In the genomic region with DNA sequence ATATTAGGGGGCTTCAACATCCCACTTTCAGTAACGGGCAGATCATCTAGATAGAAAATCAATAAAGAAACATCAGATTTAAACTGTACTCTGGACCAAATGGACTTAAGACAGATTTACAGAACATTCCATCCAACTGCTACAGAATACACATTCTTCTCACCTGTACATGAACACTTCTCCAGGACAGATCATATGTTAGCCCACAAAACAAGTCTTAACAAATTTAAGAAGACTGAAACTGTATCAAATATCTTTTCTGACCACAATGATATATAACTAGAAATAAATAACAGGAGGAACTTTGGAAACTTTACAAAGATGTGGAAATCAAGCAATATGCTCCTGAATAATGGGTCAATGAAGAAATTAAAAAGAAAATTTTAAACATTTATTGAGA, we compare ENCODE assay signal across 13 cellular contexts.
DNase-seq lines count a peak whose midpoint lies in the region; ATAC-seq and TF ChIP-seq lines count a peak whose summit lies in the region.
"Had no signal": no experiment of that assay in that cellular context is flagged by ENCODE, and none has a peak within 500 bp of the region (broad histone marks: within the 10 kb centered on the region; RNA-seq: fewer than 3 reads in every experiment).

No MANE protein-coding gene starts in this region.

- H3K4me3 Mint-ChIP-seq in CD14-positive monocyte (no peak overlapping the region), endodermal cell (no peak overlapping the region)
- H3K4me3 Mint-ChIP-seq in dendritic cell treated with granulocyte-macrophage colony-stimulating factor and Interleukin-4, amounts not matched to agents 40 ng/mL and 50 ng/mL, for 4 days = no peak overlapping the region
- H3K4me3 Mint-ChIP-seq: CD4-positive, CD25-positive, alpha-beta regulatory T cell; HFFc6 had no signal

- H3K27ac Mint-ChIP-seq in CD14-positive monocyte = peak overlapping the region in 4 of 7 donors; percentile 48 to 77 (median 54)
- H3K27ac Mint-ChIP-seq in dendritic cell treated with granulocyte-macrophage colony-stimulating factor and Interleukin-4, amounts not matched to agents 40 ng/mL and 50 ng/mL, for 4 days = peak overlapping the region; percentile 66
- no peak overlapping the region for H3K27ac Mint-ChIP-seq in endodermal cell
- H3K27ac Mint-ChIP-seq: HFFc6 had no signal

- intact Hi-C loops in CD14-positive monocyte (cut with micrococcal nuclease) = no loop called here
- intact Hi-C loops in dendritic cell treated with granulocyte-macrophage colony-stimulating factor and Interleukin-4, amounts not matched to agents 40 ng/mL and 50 ng/mL, for 4 days (cut with micrococcal nuclease) = no loop called here
- intact Hi-C loops in heart right ventricle (cut with DNase I) = no loop called here

- H3K27me3 ChIP-seq in neutrophil = no peaks in the 10 kb centered on the region
- H3K27me3 ChIP-seq in endodermal cell (ENCODE audit: control insufficient read depth, insufficient read depth, low read length, poor library complexity, severe bottlenecking) = no peaks in the 10 kb centered on the region
- no peaks in the 10 kb centered on the region for H3K27me3 ChIP-seq in heart right ventricle
- H3K27me3 ChIP-seq: BLaER1 had no signal

- CTCF ChIA-PET in RWPE1 (lab: Yijun Ruan, JAX) = no interaction called here

- H3K36me3 Mint-ChIP-seq in CD14-positive monocyte (peaks cover 31 to 43% of the 10 kb centered on the region in 2 donors), endodermal cell (ENCODE audit: low read depth) (peaks cover 44% of the 10 kb centered on the region)
- H3K36me3 Mint-ChIP-seq in dendritic cell treated with granulocyte-macrophage colony-stimulating factor and Interleukin-4, amounts not matched to agents 40 ng/mL and 50 ng/mL, for 4 days (ENCODE audit: low read depth) = peaks cover 28% of the 10 kb centered on the region

- POLR2A ChIA-PET in RWPE1 (lab: Yijun Ruan, JAX; ENCODE audit: low non-redundant PET) = no interaction called here

- DNase-seq in CD14-positive monocyte (ENCODE audit: low spot score) = no peak
- DNase-seq in RWPE1 (ENCODE audit: low spot score) = peak; percentile 6
- no peak for DNase-seq in endodermal cell
- DNase-seq in heart right ventricle = no peak
- DNase-seq: 8988T; CD4-positive, CD25-positive, alpha-beta regulatory T cell; DMS53; HCEC 1CT; HFFc6 had no signal

- H3K4me3 ChIP-seq in neutrophil (ENCODE audit: low read depth in 1 of 2, low read length in 1 of 2) = peak overlapping the region in 1 of 2 experiments; percentile 33
- no peak overlapping the region for H3K4me3 ChIP-seq in endodermal cell (ENCODE audit: low read length)
- no peak overlapping the region for H3K4me3 ChIP-seq in heart right ventricle
- H3K4me3 ChIP-seq: BLaER1 had no signal

- TF ChIP-seq CTCF in CD14-positive monocyte (IDR thresholded peaks at IDR 0.05) (no peak), RWPE1 (conservative IDR thresholded peaks at IDR 0.05; ENCODE audit: low read depth) (no peak), neutrophil (IDR thresholded peaks at IDR 0.05) (no peak), endodermal cell (conservative IDR thresholded peaks at IDR 0.05) (no peak), heart right ventricle (IDR thresholded peaks at IDR 0.05) (no peak)

- 100% methylated on average over 1 of the region's 1 CpG; no CpG with 5 or more reads in 1 of the 2 experiments for WGBS in endodermal cell (ENCODE audit: insufficient coverage in 1 of 2, insufficient read length in 1 of 2), 2 experiments
- 97 to 98% methylated on average over 1 of the region's 1 CpG for WGBS in heart right ventricle, 2 donors

- H3K4me1 ChIP-seq in neutrophil (ENCODE audit: control insufficient read depth in 1 of 2, insufficient read depth in 1 of 2, low read depth in 1 of 2, low read length in 1 of 2) (peaks cover 40 to 45% of the 10 kb centered on the region in 2 experiments), endodermal cell (ENCODE audit: control insufficient read depth, insufficient read depth, low read length) (no peaks in the 10 kb centered on the region), heart right ventricle (peaks cover 0 to 21% (median 0%) of the 10 kb centered on the region in 9 donors)

- H3K4me1 Mint-ChIP-seq in CD14-positive monocyte (peaks cover 52% of the 10 kb centered on the region), endodermal cell (peaks cover 2% of the 10 kb centered on the region)
- H3K4me1 Mint-ChIP-seq in dendritic cell treated with granulocyte-macrophage colony-stimulating factor and Interleukin-4, amounts not matched to agents 40 ng/mL and 50 ng/mL, for 4 days (ENCODE audit: low read depth) = peaks cover 40% of the 10 kb centered on the region

- H3K27ac ChIP-seq in RWPE1 (no peak overlapping the region), neutrophil (peak overlapping the region; percentile 80), endodermal cell (ENCODE audit: low read depth, low read length) (no peak overlapping the region), heart right ventricle (peak overlapping the region in 1 of 10 donors; percentile 0)
- H3K27ac ChIP-seq: BLaER1 had no signal

- H3K36me3 ChIP-seq in neutrophil (no peaks in the 10 kb centered on the region), endodermal cell (ENCODE audit: control insufficient read depth, insufficient read depth, low read length) (peaks cover 35% of the 10 kb centered on the region), heart right ventricle (peaks cover 0 to 30% (median 0%) of the 10 kb centered on the region in 9 donors)

- H3K9me3 ChIP-seq in neutrophil (no peaks in the 10 kb centered on the region), endodermal cell (ENCODE audit: control insufficient read depth, low read length) (peaks cover 48% of the 10 kb centered on the region), heart right ventricle (peaks cover 0 to 20% (median 6%) of the 10 kb centered on the region in 11 donors)

- H3K9me3 Mint-ChIP-seq in CD14-positive monocyte = peaks cover 3 to 32% (median 18%) of the 10 kb centered on the region in 7 donors
- peaks cover 9% of the 10 kb centered on the region for H3K9me3 Mint-ChIP-seq in dendritic cell treated with granulocyte-macrophage colony-stimulating factor and Interleukin-4, amounts not matched to agents 40 ng/mL and 50 ng/mL, for 4 days
- H3K9me3 Mint-ChIP-seq in endodermal cell = peaks cover 42% of the 10 kb centered on the region

- ATAC-seq in HG03354 (IDR thresholded peaks at IDR 0.05; ENCODE audit: poor library complexity, severe bottlenecking, unreplicated experiment) (no peak), heart right ventricle (no peak)

- H3K9ac ChIP-seq in endodermal cell (ENCODE audit: extremely low read depth, low read length, poor library complexity, severe bottlenecking) = no peak overlapping the region
- H3K9ac ChIP-seq: BLaER1 had no signal

- H3K27me3 Mint-ChIP-seq in CD14-positive monocyte (ENCODE audit: low read depth in 3 of 3) (peaks cover 0 to 2% (median 0%) of the 10 kb centered on the region in 3 donors), endodermal cell (ENCODE audit: insufficient read depth) (no peaks in the 10 kb centered on the region)
- no peaks in the 10 kb centered on the region for H3K27me3 Mint-ChIP-seq in dendritic cell treated with granulocyte-macrophage colony-stimulating factor and Interleukin-4, amounts not matched to agents 40 ng/mL and 50 ng/mL, for 4 days
- H3K27me3 Mint-ChIP-seq: CD4-positive, CD25-positive, alpha-beta regulatory T cell had no signal
